Comparison of ENCODE assay signal across 8 cellular contexts in genomic region chr2:11154460-11155325, GRCh38. TPM values are rescaled to one million over a fixed set of nuclear protein-coding genes. Genes with fewer than 3 reads are reported as not detected.
DNase-seq lines count a peak whose midpoint lies in the region; ATAC-seq, FAIRE-seq and TF ChIP-seq lines count a peak whose summit lies in the region.

No MANE protein-coding gene starts in this region.

- ATAC-seq in GM21447 (IDR thresholded peaks at IDR 0.05; ENCODE audit: unreplicated experiment), result peak; percentile 58

- peaks cover 7% of the 10 kb centered on the region for H3K4me1 ChIP-seq in HUES48 (ENCODE audit: control insufficient read depth, insufficient read depth, low read length)

- H3K27ac Mint-ChIP-seq in endothelial cell (ENCODE audit: unreplicated experiment), result peak overlapping the region; percentile 48

- peaks cover 19% of the 10 kb centered on the region for H3K27me3 ChIP-seq in HUES48 (ENCODE audit: control insufficient read depth, insufficient read depth, low read length)

- peak overlapping the region; percentile 71 for H3K4me3 Mint-ChIP-seq in endothelial cell (ENCODE audit: unreplicated experiment)

- peaks cover 9% of the 10 kb centered on the region for H3K4me1 Mint-ChIP-seq in endothelial cell (ENCODE audit: unreplicated experiment)

- DNase-seq in D721Med (ENCODE audit: insufficient read length, low spot score), result peak; percentile 97
- peak; percentile 83 for DNase-seq in NOMO-1 treated with dmso at 0.1 percent for 144 hours (lab: John Stamatoyannopoulos, UW; ENCODE audit: unreplicated experiment)
- peak; percentile 93 for DNase-seq in activated CD8-positive, alpha-beta memory T cell treated with anti-CD3 and anti-CD28 coated beads, Interleukin-2, amount 50 U/mL, for 24 hours (ENCODE audit: extremely low read depth)
- DNase-seq in endothelial cell (ENCODE audit: low spot score), result peak; percentile 98
- DNase-seq in midbrain (lab: John Stamatoyannopoulos, UW), result peak; percentile 91
- DNase-seq in stimulated activated CD8-positive, alpha-beta memory T cell treated with anti-CD3 and anti-CD28 coated beads, Interleukin-15, amount 100 ng/mL, for 48 hours (ENCODE audit: low read depth in 2 of 2), result peak; percentile 97 to 98

- no peak for FAIRE-seq in D721Med (lab: Jason Lieb, UNC)

- H3K36me3 Mint-ChIP-seq in endothelial cell (ENCODE audit: low read depth, unreplicated experiment), result peaks cover 4% of the 10 kb centered on the region

- H3K27ac ChIP-seq in HUES48 (ENCODE audit: low read depth, low read length), result peak overlapping the region; percentile 67

- no peaks in the 10 kb centered on the region for H3K9me3 Mint-ChIP-seq in endothelial cell (ENCODE audit: unreplicated experiment)

- peak overlapping the region; percentile 50 for H3K9ac ChIP-seq in HUES48 (ENCODE audit: low read depth, low read length)

- no peaks in the 10 kb centered on the region for H3K36me3 ChIP-seq in HUES48 (ENCODE audit: control insufficient read depth, insufficient read depth, low read length)

- peak overlapping the region; percentile 58 for H3K4me3 ChIP-seq in HUES48 (ENCODE audit: low read depth, low read length)

- peaks cover 24% of the 10 kb centered on the region for H3K27me3 Mint-ChIP-seq in endothelial cell (ENCODE audit: unreplicated experiment)

- no peaks in the 10 kb centered on the region for H3K9me3 ChIP-seq in HUES48 (ENCODE audit: control insufficient read depth, insufficient read depth, low read length)

- TF ChIP-seq CTCF in D721Med (IDR thresholded peaks at IDR 0.05; ENCODE audit: insufficient read depth, missing control alignments) (no peak), endothelial cell (IDR thresholded peaks at IDR 0.05; ENCODE audit: unreplicated experiment) (no peak)

RNA-seq across cellular contexts. Expression of gene SLC66A3, which starts 0.6 kb away (rescaled TPM):
- 12.1 TPM for total RNA-seq in endothelial cell (ENCODE audit: unreplicated experiment)

Comparison
In these comparisons a context has a peak if more than half of its experiments do, and no peak if none do; other contexts are left out.
1. Peak in every context shown above with its lines: DNase-seq, ATAC-seq, H3K4me3 ChIP-seq and H3K27ac ChIP-seq.